Comparison of ENCODE assay signal across 9 cellular contexts in the genomic region with DNA sequence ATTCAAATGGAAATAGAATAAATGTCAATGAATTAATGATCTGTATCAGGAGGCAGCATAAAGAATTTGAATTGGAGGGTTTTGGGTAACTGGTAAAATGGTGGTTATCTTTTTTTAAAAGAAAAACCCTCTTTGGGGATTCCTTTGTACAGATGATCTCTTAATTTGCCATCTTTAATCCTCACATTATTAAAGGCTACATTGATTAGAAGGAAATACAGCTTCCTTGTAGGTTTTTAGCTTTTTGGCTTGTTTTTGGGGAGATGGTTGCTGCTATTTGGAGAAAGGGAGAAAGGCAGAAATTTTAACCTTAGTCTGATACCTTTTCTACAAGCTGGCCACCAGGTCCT. TPM values are rescaled to one million over a fixed set of nuclear protein-coding genes. Genes with fewer than 3 reads are reported as not detected.
A peak's percentile ranks its signal among the peaks of the same experiment; 100 is the strongest.
DNase-seq lines count a peak whose midpoint lies in the region; ATAC-seq, FAIRE-seq and TF ChIP-seq lines count a peak whose summit lies in the region.
"Had no signal": no experiment of that assay in that cellular context is flagged by ENCODE, and none has a peak within 500 bp of the region (broad histone marks: within the 10 kb centered on the region; RNA-seq: fewer than 3 reads in every experiment).

No MANE protein-coding gene starts in this region.

- H3K9me3 ChIP-seq in kidney (ENCODE audit: control insufficient read depth in 1 of 2, low read length in 2 of 2) (no peaks in the 10 kb centered on the region), subcutaneous abdominal adipose tissue (ENCODE audit: control insufficient read depth in 5 of 5, low read length in 5 of 5) (no peaks in the 10 kb centered on the region)

- peak overlapping the region; percentile 94 to 98 for H3K4me3 ChIP-seq in kidney (ENCODE audit: low read length in 2 of 2)
- H3K4me3 ChIP-seq in subcutaneous abdominal adipose tissue (ENCODE audit: low read depth in 1 of 5, low read length in 5 of 5): peak overlapping the region; percentile 66 to 99 (median 97)

- H3K27ac ChIP-seq in kidney (ENCODE audit: low read depth in 2 of 2, low read length in 2 of 2): peak overlapping the region; percentile 83 to 91
- peak overlapping the region; percentile 83 for H3K27ac ChIP-seq in subcutaneous abdominal adipose tissue (ENCODE audit: low read depth, low read length)

- no peaks in the 10 kb centered on the region for H3K27me3 ChIP-seq in subcutaneous abdominal adipose tissue (ENCODE audit: control insufficient read depth in 5 of 5, insufficient read depth in 4 of 5, low read length in 5 of 5)

- no peaks in the 10 kb centered on the region for H3K27me3 Mint-ChIP-seq in activated T-helper 2 cell treated with anti-CD3 and anti-CD28 coated beads, Interferon-gamma antibody, Interleukin-2, Interleukin-4, amounts not matched to agents 10 μg/mL and 5 μg/mL and 100 μg/mL, durations not matched to agents 14 hours and 24 hours and 36 hours (ENCODE audit: low read depth)

- H3K9me3 Mint-ChIP-seq in activated T-helper 2 cell treated with anti-CD3 and anti-CD28 coated beads, Interferon-gamma antibody, Interleukin-2, Interleukin-4, amounts not matched to agents 10 μg/mL and 5 μg/mL and 100 μg/mL, durations not matched to agents 14 hours and 24 hours and 36 hours: no peaks in the 10 kb centered on the region

- H3K36me3 Mint-ChIP-seq in activated T-helper 2 cell treated with anti-CD3 and anti-CD28 coated beads, Interferon-gamma antibody, Interleukin-2, Interleukin-4, amounts not matched to agents 10 μg/mL and 5 μg/mL and 100 μg/mL, durations not matched to agents 14 hours and 24 hours and 36 hours (ENCODE audit: low read depth): no peaks in the 10 kb centered on the region

- peak overlapping the region; percentile 95 for H3K4me3 Mint-ChIP-seq in activated T-helper 2 cell treated with anti-CD3 and anti-CD28 coated beads, Interferon-gamma antibody, Interleukin-2, Interleukin-4, amounts not matched to agents 10 μg/mL and 5 μg/mL and 100 μg/mL, durations not matched to agents 14 hours and 24 hours and 36 hours (ENCODE audit: low read depth)

- H3K36me3 ChIP-seq in kidney (ENCODE audit: control insufficient read depth in 1 of 2, insufficient read depth in 2 of 2, low read length in 2 of 2): no peaks in the 10 kb centered on the region
- no peaks in the 10 kb centered on the region for H3K36me3 ChIP-seq in subcutaneous abdominal adipose tissue (ENCODE audit: control insufficient read depth in 5 of 5, insufficient read depth in 5 of 5, low read length in 5 of 5)

- no peak for TF ChIP-seq CTCF in kidney (IDR thresholded peaks at IDR 0.05; ENCODE audit: borderline replicate concordance, extremely low read depth, insufficient read depth)

- peak overlapping the region; percentile 99 for H3K27ac Mint-ChIP-seq in activated T-helper 2 cell treated with anti-CD3 and anti-CD28 coated beads, Interferon-gamma antibody, Interleukin-2, Interleukin-4, amounts not matched to agents 10 μg/mL and 5 μg/mL and 100 μg/mL, durations not matched to agents 14 hours and 24 hours and 36 hours

- H3K4me1 ChIP-seq in kidney (ENCODE audit: control insufficient read depth in 1 of 2, insufficient read depth in 1 of 2, low read depth in 1 of 2, low read length in 2 of 2) (peaks cover 2 to 3% of the 10 kb centered on the region in 2 donors), subcutaneous abdominal adipose tissue (ENCODE audit: control insufficient read depth in 5 of 5, insufficient read depth in 5 of 5, low read length in 5 of 5) (peaks cover 0 to 51% (median 36%) of the 10 kb centered on the region in 5 donors)

- no peak for FAIRE-seq in kidney (lab: Jason Lieb, UNC)
- FAIRE-seq: A204.1 had no signal

- H3K9ac ChIP-seq in kidney (ENCODE audit: low read length in 2 of 2) (peak overlapping the region; percentile 63 to 84), subcutaneous abdominal adipose tissue (ENCODE audit: low read length in 5 of 5) (peak overlapping the region in 4 of 5 donors; percentile 26 to 95 (median 49))

- H3K4me1 Mint-ChIP-seq in activated T-helper 2 cell treated with anti-CD3 and anti-CD28 coated beads, Interferon-gamma antibody, Interleukin-2, Interleukin-4, amounts not matched to agents 10 μg/mL and 5 μg/mL and 100 μg/mL, durations not matched to agents 14 hours and 24 hours and 36 hours (ENCODE audit: low read depth): peaks cover 46% of the 10 kb centered on the region

- intact Hi-C loops in activated T-helper 2 cell treated with anti-CD3 and anti-CD28 coated beads, Interferon-gamma antibody, Interleukin-2, Interleukin-4, amounts not matched to agents 10 μg/mL and 5 μg/mL and 100 μg/mL, durations not matched to agents 14 hours and 24 hours and 36 hours (cut with micrococcal nuclease): loop anchor here (2.0 to 10.0 kb wide), 7 partner anchors 67 to 1087 kb away; a partner anchor contains a TSS
- intact Hi-C loops in kidney (cut with DNase I): no loop called here

- DNase-seq in SHP77 treated with DMSO at 0.1 percent for 48 hours (lab: John Stamatoyannopoulos, UW): peak; percentile 28
- DNase-seq in SHP77 (lab: John Stamatoyannopoulos, UW): no peak
- DNase-seq in activated T-helper 2 cell treated with anti-CD3 and anti-CD28 coated beads, Interferon-gamma antibody, Interleukin-2, Interleukin-4, amounts not matched to agents 10 μg/mL and 5 μg/mL and 100 μg/mL, durations not matched to agents 14 hours and 24 hours and 36 hours (ENCODE audit: low spot score): no peak
- DNase-seq in kidney: no peak
- DNase-seq in NK-92 (lab: John Stamatoyannopoulos, UW; ENCODE audit: unreplicated experiment): no peak
- DNase-seq in pons (ENCODE audit: low spot score): no peak

- no peak for ATAC-seq in GM21423 (IDR thresholded peaks at IDR 0.05; ENCODE audit: unreplicated experiment)

RNA-seq across cellular contexts. Expression of a gene that starts 0.6 kb away (rescaled TPM):
- 42.7 and 44.6 TPM in 2 replicates for total RNA-seq in activated T-helper 2 cell treated with anti-CD3 and anti-CD28 coated beads, Interferon-gamma antibody, Interleukin-2, Interleukin-4, amounts not matched to agents 10 μg/mL and 5 μg/mL and 100 μg/mL, durations not matched to agents 14 hours and 24 hours and 36 hours
- 30.2 TPM for total RNA-seq in kidney
- 15.2 TPM for polyA plus RNA-seq in kidney (ENCODE audit: insufficient read depth, low read depth, low replicate concordance)
